8 cellular contexts compared by ENCODE assay signal in the genomic region with DNA sequence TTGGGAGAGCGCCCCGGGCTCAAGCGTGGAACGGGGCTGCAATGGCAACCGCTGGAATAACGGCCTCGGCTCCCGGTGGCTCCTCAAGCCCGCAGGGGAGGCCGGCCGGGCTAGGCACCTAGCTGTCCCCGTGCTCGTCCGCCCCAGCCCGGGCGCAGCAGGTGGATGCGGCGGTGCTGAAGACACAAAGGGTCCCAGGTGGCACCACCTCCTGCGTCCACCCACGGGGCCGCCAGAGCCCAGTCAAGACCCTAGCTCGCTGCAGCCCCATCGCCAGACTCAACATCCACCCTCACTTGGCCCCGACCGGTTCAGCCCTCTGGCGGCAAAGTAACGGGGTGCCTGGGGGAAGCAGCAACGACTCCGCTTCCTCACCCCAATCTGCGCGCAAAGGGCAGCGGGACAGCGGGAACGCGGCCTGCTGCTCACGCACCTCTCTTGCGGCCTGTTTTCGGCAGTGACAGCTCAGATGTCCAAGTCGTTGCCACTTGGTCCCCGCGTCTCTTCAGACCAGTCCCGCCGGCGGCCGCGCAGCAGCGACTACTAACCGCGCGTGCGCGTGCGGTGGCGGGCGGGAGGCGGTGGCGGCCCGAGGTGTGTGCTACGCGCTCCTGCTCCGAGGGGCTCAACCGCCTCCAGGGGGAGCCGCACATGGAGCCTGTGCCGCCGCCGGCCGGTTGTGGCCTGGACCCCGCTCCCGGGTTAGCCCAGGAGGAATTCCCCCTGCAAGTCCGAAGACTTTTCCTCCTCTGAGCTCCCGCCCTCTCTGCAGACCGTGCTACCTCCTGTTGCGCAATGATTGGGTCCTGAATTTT. TPM values are rescaled to one million over a fixed set of nuclear protein-coding genes. Genes with fewer than 3 reads are reported as not detected.
DNase-seq lines count a peak whose midpoint lies in the region; ATAC-seq and TF ChIP-seq lines count a peak whose summit lies in the region.

A gene with protein sequence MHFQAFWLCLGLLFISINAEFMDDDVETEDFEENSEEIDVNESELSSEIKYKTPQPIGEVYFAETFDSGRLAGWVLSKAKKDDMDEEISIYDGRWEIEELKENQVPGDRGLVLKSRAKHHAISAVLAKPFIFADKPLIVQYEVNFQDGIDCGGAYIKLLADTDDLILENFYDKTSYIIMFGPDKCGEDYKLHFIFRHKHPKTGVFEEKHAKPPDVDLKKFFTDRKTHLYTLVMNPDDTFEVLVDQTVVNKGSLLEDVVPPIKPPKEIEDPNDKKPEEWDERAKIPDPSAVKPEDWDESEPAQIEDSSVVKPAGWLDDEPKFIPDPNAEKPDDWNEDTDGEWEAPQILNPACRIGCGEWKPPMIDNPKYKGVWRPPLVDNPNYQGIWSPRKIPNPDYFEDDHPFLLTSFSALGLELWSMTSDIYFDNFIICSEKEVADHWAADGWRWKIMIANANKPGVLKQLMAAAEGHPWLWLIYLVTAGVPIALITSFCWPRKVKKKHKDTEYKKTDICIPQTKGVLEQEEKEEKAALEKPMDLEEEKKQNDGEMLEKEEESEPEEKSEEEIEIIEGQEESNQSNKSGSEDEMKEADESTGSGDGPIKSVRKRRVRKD (minus strand): TSS at position 545 of the 815 bp plus-strand sequence. CDS start 14,570 bp downstream, outside the sequence.

- H2AFZ ChIP-seq in IMR-90 (replicated peaks; ENCODE audit: low read length, poor library complexity): peak within 1 kb of the TSS; percentile 98
- H2AFZ ChIP-seq in neuron (ENCODE audit: low read depth, low read length): peak within 1 kb of the TSS; percentile 98

- 1% methylated on average over 24 of the region's 73 CpGs; no CpG with 5 or more reads in 1 of the 2 experiments for WGBS in IMR-90 (ENCODE audit: extremely low coverage in 2 of 2, insufficient read length in 1 of 2), 2 experiments
- WGBS in gastroesophageal sphincter (ENCODE audit: low coverage in 1 of 2), 2 donors: 7% methylated on average over 7 of the region's 73 CpGs; no CpG with 5 or more reads in 1 of the 2 donors

- no peak within 1 kb of the TSS; the same call in 1 of the 2 replicates for H3K18ac ChIP-seq in IMR-90 (ENCODE audit: low read depth, low read length)

- no peak within 1 kb of the TSS for H2BK120ac ChIP-seq in IMR-90 (ENCODE audit: low read depth, low read length)

- H3K79me1 ChIP-seq in IMR-90 (ENCODE audit: low read depth in 1 of 2, low read length in 2 of 2): no peaks in the 10 kb centered on the region

- H3K14ac ChIP-seq in IMR-90 (replicated peaks; ENCODE audit: low read depth, low read length): no peak within 1 kb of the TSS

- peak; percentile 38 for TF ChIP-seq CTCF in IMR-90 (conservative IDR thresholded peaks at IDR 0.05; ENCODE audit: low read depth, low read length)
- peak in 3 of 4 experiments; percentile 27 to 71 (median 31) for TF ChIP-seq CTCF in gastroesophageal sphincter (IDR thresholded peaks at IDR 0.05)
- TF ChIP-seq CTCF in tibial artery (IDR thresholded peaks at IDR 0.05): no peak

- dilution Hi-C loops in IMR-90 (cut with HindIII; ENCODE audit: low sequenced_read_pairs, unreplicated experiment): no loop called here

- peak within 1 kb of the TSS; percentile 36; the same call in 1 of the 2 replicates for H3K9ac ChIP-seq in IMR-90 (ENCODE audit: low read depth, low read length)

- CTCF ChIA-PET in IMR-90 (lab: Yijun Ruan, JAX): interaction anchor here (1.8 kb wide), 1 partner anchor 21 kb away, joined by 6 read pairs; no protein-coding TSS in a partner anchor

- no peak for TF ChIP-seq RAD21 in IMR-90 (IDR thresholded peaks at IDR 0.05; ENCODE audit: low read length)

- no peak within 1 kb of the TSS for H2BK15ac ChIP-seq in IMR-90 (ENCODE audit: low read depth, low read length)

- peak; percentile 79 for ATAC-seq in GM21576 (IDR thresholded peaks at IDR 0.05; ENCODE audit: unreplicated experiment)
- peak; percentile 95 for ATAC-seq in IMR-90 (ENCODE audit: low read depth)
- ATAC-seq in gastroesophageal sphincter: peak; percentile 89

- H3K36me3 ChIP-seq in IMR-90 (ENCODE audit: control insufficient read depth, insufficient read depth, low read length) (no peaks in the 10 kb centered on the region), gastroesophageal sphincter (no peaks in the 10 kb centered on the region), neuron (ENCODE audit: insufficient read depth, low read length) (no peaks in the 10 kb centered on the region), tibial artery (no peaks in the 10 kb centered on the region)

- no peak within 1 kb of the TSS; the same call in 1 of the 2 replicates for H3K27ac ChIP-seq in IMR-90 (ENCODE audit: insufficient read depth, low read length)
- H3K27ac ChIP-seq in gastroesophageal sphincter: peak within 1 kb of the TSS in 3 of 4 donors; percentile 55 to 79 (median 73)
- no peak within 1 kb of the TSS for H3K27ac ChIP-seq in tibial artery

- no peak within 1 kb of the TSS for H2BK20ac ChIP-seq in IMR-90 (ENCODE audit: low read depth, low read length)

- H4K91ac ChIP-seq in IMR-90 (ENCODE audit: insufficient read depth, low read depth, low read length): no peak within 1 kb of the TSS

- BruUV-seq in IMR-90 (replicated peaks; lab: Mats Ljungman, UMichigan): no TSS peak

- intact Hi-C loops in IMR-90 (cut with micrococcal nuclease) (loop anchor here (2.0 kb wide), 1 partner anchor 423 kb away; no protein-coding TSS in a partner anchor), tibial artery (cut with DNase I; ENCODE audit: low total_unique reads) (no loop called here)

- no peak for TF ChIP-seq POLR2A in IMR-90 (IDR thresholded peaks at IDR 0.05; ENCODE audit: low read depth, low read length)
- TF ChIP-seq POLR2A in gastroesophageal sphincter (IDR thresholded peaks at IDR 0.05): no peak

- H3K4me2 ChIP-seq in IMR-90 (ENCODE audit: low read depth, low read length): peak within 1 kb of the TSS; percentile 97

- no peak within 1 kb of the TSS for H3K23ac ChIP-seq in IMR-90 (ENCODE audit: low read depth, low read length)

- H3K4ac ChIP-seq in IMR-90 (ENCODE audit: low read depth, low read length): no peak within 1 kb of the TSS

- H3K4me1 ChIP-seq in IMR-90 (ENCODE audit: control insufficient read depth, insufficient read depth, low read length) (no peaks in the 10 kb centered on the region), gastroesophageal sphincter (peaks cover 0 to 21% (median 3%) of the 10 kb centered on the region in 3 donors), neuron (ENCODE audit: insufficient read depth, low read length) (peaks cover 5% of the 10 kb centered on the region), tibial artery (peaks cover 0 to 15% (median 13%) of the 10 kb centered on the region in 4 donors)

- in situ Hi-C loops in IMR-90 (cut with MboI; ENCODE audit: low sequenced_read_pairs): no loop called here

- no peak within 1 kb of the TSS for H4K5ac ChIP-seq in IMR-90 (ENCODE audit: low read depth, low read length)

- POLR2A ChIA-PET in IMR-90 (lab: Charles Lee; ENCODE audit: unreplicated experiment): no interaction called here

- DNase-seq in DMS153 (lab: John Stamatoyannopoulos, UW) (peak; percentile 67), IMR-90 (peak; percentile 44), OCI-M1 (lab: John Stamatoyannopoulos, UW) (peak; percentile 85), tibial artery (peak; percentile 21 to 68)
- DNase-seq in activated naive CD4-positive, alpha-beta T cell (lab: John Stamatoyannopoulos, UW): peak in 3 of 4 experiments; percentile 1 to 34 (median 22)

- H2BK5ac ChIP-seq in IMR-90 (ENCODE audit: low read depth, low read length, poor library complexity, severe bottlenecking): no peak within 1 kb of the TSS

- H3K27me3 ChIP-seq in IMR-90 (ENCODE audit: control insufficient read depth, insufficient read depth, low read length): peaks cover 13% of the 10 kb centered on the region
- H3K27me3 ChIP-seq in gastroesophageal sphincter: peaks cover 4% of the 10 kb centered on the region
- peaks cover 6% of the 10 kb centered on the region for H3K27me3 ChIP-seq in neuron (ENCODE audit: insufficient read depth, low read length)
- H3K27me3 ChIP-seq in tibial artery: peaks cover 0 to 25% of the 10 kb centered on the region in 2 donors

- no peak within 1 kb of the TSS for H2AK5ac ChIP-seq in IMR-90 (ENCODE audit: low read depth, low read length)

- no peak within 1 kb of the TSS for H3K56ac ChIP-seq in IMR-90 (ENCODE audit: extremely low read depth, insufficient read depth, low read length)

- H3K4me3 ChIP-seq in IMR-90 (ENCODE audit: insufficient read depth, low read depth, low read length) (peak within 1 kb of the TSS; percentile 79), gastroesophageal sphincter (peak within 1 kb of the TSS; percentile 48 to 68), neuron (ENCODE audit: low read length) (peak within 1 kb of the TSS; percentile 82), tibial artery (peak within 1 kb of the TSS; percentile 48 to 62)

- H3K9me3 ChIP-seq in IMR-90 (ENCODE audit: control insufficient read depth, insufficient read depth, low read length) (no peaks in the 10 kb centered on the region), gastroesophageal sphincter (no peaks in the 10 kb centered on the region), neuron (ENCODE audit: low read length) (peaks cover 3% of the 10 kb centered on the region), tibial artery (no peaks in the 10 kb centered on the region)

- no peaks in the 10 kb centered on the region for H4K20me1 ChIP-seq in IMR-90 (ENCODE audit: insufficient read depth, low read length)

- peak within 1 kb of the TSS; percentile 25 for H2AK9ac ChIP-seq in IMR-90 (replicated peaks; ENCODE audit: low read depth, low read length, poor library complexity)

- no peak within 1 kb of the TSS for H4K8ac ChIP-seq in IMR-90 (ENCODE audit: low read depth in 2 of 2, low read length in 2 of 2)

- no peak for TF ChIP-seq EP300 in gastroesophageal sphincter (IDR thresholded peaks at IDR 0.05)

- no peaks in the 10 kb centered on the region for H3K9me1 ChIP-seq in IMR-90 (ENCODE audit: insufficient read depth, low read length)

TF ChIP-seq in IMR-90, 13 proteins besides CTCF, POLR2A, EP300 and RAD21 (continues in another document):
- no peak for TF ChIP-seq BHLHE40 (IDR thresholded peaks at IDR 0.05; ENCODE audit: low read depth, low read length)
- TF ChIP-seq RFX5 (IDR thresholded peaks at IDR 0.05; ENCODE audit: low read depth, low read length): no peak
- peak; percentile 98 for TF ChIP-seq CEBPB (IDR thresholded peaks at IDR 0.05; ENCODE audit: low read depth, low read length)
- no peak for TF ChIP-seq MAFK (IDR thresholded peaks at IDR 0.05; ENCODE audit: low read depth, low read length)
- TF ChIP-seq CHD1 (IDR thresholded peaks at IDR 0.05; ENCODE audit: low read depth, low read length): no peak

RNA-seq across cellular contexts. Expression of the gene that starts here (rescaled TPM):
- total RNA-seq in IMR-90 (2012; rRNA removed) (0.36 and 1.4 TPM in 2 replicates), gastroesophageal sphincter (1 to 10 TPM; 2.9 to 4.4 (median 3.9) TPM)
- 0.55 and 0.75 TPM in 2 replicates for polyA plus RNA-seq in IMR-90 (2012; rRNA removed)
- polyA plus RNA-seq in IMR-90 (2012; cell fraction: cytosol; rRNA removed): 0.04 and 0.11 TPM in 2 replicates
- polyA plus RNA-seq in IMR-90 (2012; cell fraction: nucleus; rRNA removed; ENCODE audit: low replicate concordance): 0.03 and 0.22 TPM in 2 replicates

Comparison
In these comparisons a context has a peak if more than half of its experiments do, and no peak if none do; other contexts are left out.
1. DNase-seq: peak in every context shown above with its lines; median percentile 85 in OCI-M1; 67 in DMS153; 44 in tibial artery; 44 in IMR-90; 22 in activated naive CD4-positive, alpha-beta T cell.
2. H3K27ac ChIP-seq: peak in gastroesophageal sphincter (3 of 4); none in IMR-90 (single experiment) and tibial artery (0 of 2).
3. CTCF ChIP-seq: peak in IMR-90 (single experiment) and gastroesophageal sphincter (3 of 4); none in tibial artery (0 of 2).
4. Peak in every context shown above with its lines, with median percentiles within 50 percentile points of each other: ATAC-seq and H3K4me3 ChIP-seq.